9 cellular contexts compared by ENCODE assay signal in the genomic region with DNA sequence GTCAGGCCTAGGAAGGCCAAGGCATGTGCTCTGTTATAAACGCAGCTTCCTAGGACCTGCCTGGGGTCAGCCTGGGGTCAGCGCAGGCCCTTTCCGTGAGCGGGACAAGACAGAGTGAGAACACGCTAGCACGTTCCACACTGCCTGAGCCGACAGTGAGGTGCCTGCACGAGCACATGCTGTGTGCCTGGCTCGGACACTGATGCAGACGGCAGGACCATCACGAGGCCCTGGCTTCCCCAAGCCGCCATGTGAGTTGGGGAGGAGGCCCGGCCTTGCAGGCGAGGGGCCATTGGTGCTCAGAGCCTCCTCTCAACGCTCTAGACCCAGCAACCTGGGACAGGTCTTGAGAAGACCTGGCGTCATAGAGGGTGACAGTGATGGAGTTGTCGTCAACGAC. TPM values are rescaled to one million over a fixed set of nuclear protein-coding genes. Genes with fewer than 3 reads are reported as not detected.
DNase-seq lines count a peak whose midpoint lies in the region; ATAC-seq and TF ChIP-seq lines count a peak whose summit lies in the region.
"Had no signal": no experiment of that assay in that cellular context is flagged by ENCODE, and none has a peak within 500 bp of the region (broad histone marks: within the 10 kb centered on the region; RNA-seq: fewer than 3 reads in every experiment).

No MANE protein-coding gene starts in this region.

- TF ChIP-seq EP300 in esophagus muscularis mucosa (IDR thresholded peaks at IDR 0.05): no peak

- H3K4me3 Mint-ChIP-seq in activated CD4-positive, alpha-beta T cell treated with anti-CD3 and anti-CD28 coated beads, Interleukin-2, amount 10 ng/mL, durations not matched to agents 24 days and 14 days: no peak overlapping the region
- H3K4me3 Mint-ChIP-seq in T-cell: peak overlapping the region; percentile 24 to 75 (median 74)
- peak overlapping the region; percentile 66 for H3K4me3 Mint-ChIP-seq in stimulated activated effector memory CD8-positive, alpha-beta T cell treated with anti-CD3 and anti-CD28 coated beads, Interleukin-12 subunit alpha, Interleukin-12 subunit beta, amount 100 ng/mL, for 72 hours

- H3K27ac ChIP-seq in esophagus muscularis mucosa (replicated peaks in 1 of 4): peak overlapping the region; percentile 81 to 89 (median 84)

- H3K9me3 ChIP-seq in esophagus muscularis mucosa: no peaks in the 10 kb centered on the region

- H3K27me3 ChIP-seq in esophagus muscularis mucosa: no peaks in the 10 kb centered on the region

- ATAC-seq in T-cell (replicated peaks in 1 of 4) (no peak), HG02642 (IDR thresholded peaks at IDR 0.05; ENCODE audit: poor library complexity, unreplicated experiment) (no peak), GM21360 (IDR thresholded peaks at IDR 0.05; ENCODE audit: unreplicated experiment) (no peak)
- no peak for ATAC-seq in stimulated activated effector memory CD8-positive, alpha-beta T cell treated with anti-CD3 and anti-CD28 coated beads, Interleukin-12 subunit alpha, Interleukin-12 subunit beta, amount 100 ng/mL, for 72 hours

- H3K4me3 ChIP-seq in esophagus muscularis mucosa: no peak overlapping the region

- H3K27ac Mint-ChIP-seq in activated CD4-positive, alpha-beta T cell treated with anti-CD3 and anti-CD28 coated beads, Interleukin-2, amount 10 ng/mL, durations not matched to agents 24 days and 14 days: peak overlapping the region; percentile 88
- peak overlapping the region; percentile 85 to 94 for H3K27ac Mint-ChIP-seq in T-cell
- peak overlapping the region; percentile 92 for H3K27ac Mint-ChIP-seq in stimulated activated effector memory CD8-positive, alpha-beta T cell treated with anti-CD3 and anti-CD28 coated beads, Interleukin-12 subunit alpha, Interleukin-12 subunit beta, amount 100 ng/mL, for 72 hours

- POLR2A ChIA-PET in T-cell (lab: Charles Lee): no interaction called here

- peaks cover 42% of the 10 kb centered on the region for H3K4me1 Mint-ChIP-seq in activated CD4-positive, alpha-beta T cell treated with anti-CD3 and anti-CD28 coated beads, Interleukin-2, amount 10 ng/mL, durations not matched to agents 24 days and 14 days
- peaks cover 86 to 94% (median 93%) of the 10 kb centered on the region in 3 donors for H3K4me1 Mint-ChIP-seq in T-cell
- peaks cover 42% of the 10 kb centered on the region for H3K4me1 Mint-ChIP-seq in stimulated activated effector memory CD8-positive, alpha-beta T cell treated with anti-CD3 and anti-CD28 coated beads, Interleukin-12 subunit alpha, Interleukin-12 subunit beta, amount 100 ng/mL, for 72 hours

- no peaks in the 10 kb centered on the region for H3K27me3 Mint-ChIP-seq in activated CD4-positive, alpha-beta T cell treated with anti-CD3 and anti-CD28 coated beads, Interleukin-2, amount 10 ng/mL, durations not matched to agents 24 days and 14 days
- H3K27me3 Mint-ChIP-seq in T-cell: no peaks in the 10 kb centered on the region

- 88% methylated on average over 11 of the region's 18 CpGs for WGBS in esophagus muscularis mucosa

- CTCF ChIA-PET in T-cell (lab: Charles Lee): no interaction called here

- H3K9me3 Mint-ChIP-seq in activated CD4-positive, alpha-beta T cell treated with anti-CD3 and anti-CD28 coated beads, Interleukin-2, amount 10 ng/mL, durations not matched to agents 24 days and 14 days: no peaks in the 10 kb centered on the region
- no peaks in the 10 kb centered on the region for H3K9me3 Mint-ChIP-seq in T-cell
- H3K9me3 Mint-ChIP-seq in stimulated activated effector memory CD8-positive, alpha-beta T cell treated with anti-CD3 and anti-CD28 coated beads, Interleukin-12 subunit alpha, Interleukin-12 subunit beta, amount 100 ng/mL, for 72 hours: no peaks in the 10 kb centered on the region

- TF ChIP-seq CTCF in esophagus muscularis mucosa (IDR thresholded peaks at IDR 0.05): no peak

- H3K36me3 ChIP-seq in esophagus muscularis mucosa: peaks cover 19 to 72% (median 70%) of the 10 kb centered on the region in 4 donors

- no peak for DNase-seq in activated CD4-positive, alpha-beta T cell treated with anti-CD3 and anti-CD28 coated beads, Interleukin-2, amount 10 ng/mL, durations not matched to agents 24 days and 14 days
- no peak for DNase-seq in activated CD4-positive, alpha-beta T cell treated with anti-CD3 and anti-CD28 coated beads for 4 hours
- DNase-seq in T-cell: no peak
- no peak for DNase-seq in esophagus muscularis mucosa (ENCODE audit: extremely low spot score)
- DNase-seq in stimulated activated effector memory CD8-positive, alpha-beta T cell treated with anti-CD3 and anti-CD28 coated beads, Interleukin-12 subunit alpha, Interleukin-12 subunit beta, amount 100 ng/mL, for 72 hours (ENCODE audit: low spot score in 2 of 2): no peak
- DNase-seq in hypothalamus (lab: John Stamatoyannopoulos, UW): no peak
- DNase-seq: retina had no signal

- TF ChIP-seq POLR2A in esophagus muscularis mucosa (IDR thresholded peaks at IDR 0.05; ENCODE audit: low read depth): no peak

- intact Hi-C loops in activated CD4-positive, alpha-beta T cell treated with anti-CD3 and anti-CD28 coated beads, Interleukin-2, amount 10 ng/mL, durations not matched to agents 24 days and 14 days (cut with micrococcal nuclease): loop anchor here (2.0 kb wide), 2 partner anchors 50 to 68 kb away; a partner anchor contains a TSS
- intact Hi-C loops in esophagus muscularis mucosa (cut with DNase I): no loop called here

- H3K36me3 Mint-ChIP-seq in activated CD4-positive, alpha-beta T cell treated with anti-CD3 and anti-CD28 coated beads, Interleukin-2, amount 10 ng/mL, durations not matched to agents 24 days and 14 days (ENCODE audit: low read depth): peaks cover 40% of the 10 kb centered on the region
- peaks cover 26% of the 10 kb centered on the region for H3K36me3 Mint-ChIP-seq in T-cell
- peaks cover 24% of the 10 kb centered on the region for H3K36me3 Mint-ChIP-seq in stimulated activated effector memory CD8-positive, alpha-beta T cell treated with anti-CD3 and anti-CD28 coated beads, Interleukin-12 subunit alpha, Interleukin-12 subunit beta, amount 100 ng/mL, for 72 hours

- peaks cover 78 to 100% (median 93%) of the 10 kb centered on the region in 4 donors for H3K4me1 ChIP-seq in esophagus muscularis mucosa

RNA-seq across cellular contexts. Expression of a gene that starts 9.1 kb away (rescaled TPM):
- total RNA-seq in activated CD4-positive, alpha-beta T cell treated with anti-CD3 and anti-CD28 coated beads, Interleukin-2, amount 10 ng/mL, durations not matched to agents 24 days and 14 days: 19.9 and 20.8 TPM in 2 replicates
- total RNA-seq in T-cell: 100 to 1,000 TPM in 3 of 5 donors, 10 to 100 TPM in 2; 33.1 to 158 (median 115) TPM
- total RNA-seq in esophagus muscularis mucosa: 10 to 100 TPM; 39.5 to 75.0 (median 57.1) TPM

RNA-seq across cellular contexts. Expression of a gene that starts 49.4 kb away (rescaled TPM):
- total RNA-seq in activated CD4-positive, alpha-beta T cell treated with anti-CD3 and anti-CD28 coated beads, Interleukin-2, amount 10 ng/mL, durations not matched to agents 24 days and 14 days: 91.4 and 101 TPM in 2 replicates
- total RNA-seq in T-cell (10 to 100 TPM; 36.0 to 73.0 (median 56.1) TPM), esophagus muscularis mucosa (10 to 100 TPM; 14.1 to 27.7 (median 18.4) TPM)

RNA-seq across cellular contexts. Expression of a gene that starts 53.8 kb away (rescaled TPM):
- total RNA-seq in activated CD4-positive, alpha-beta T cell treated with anti-CD3 and anti-CD28 coated beads, Interleukin-2, amount 10 ng/mL, durations not matched to agents 24 days and 14 days: not detected in 2 replicates
- total RNA-seq in T-cell (under 1 TPM in 1 of 5 donors, not detected in 4; 0.26 TPM), esophagus muscularis mucosa (under 1 TPM in 3 of 4 donors, not detected in 1; 0.39 to 0.75 (median 0.66) TPM)
